In the genomic region with DNA sequence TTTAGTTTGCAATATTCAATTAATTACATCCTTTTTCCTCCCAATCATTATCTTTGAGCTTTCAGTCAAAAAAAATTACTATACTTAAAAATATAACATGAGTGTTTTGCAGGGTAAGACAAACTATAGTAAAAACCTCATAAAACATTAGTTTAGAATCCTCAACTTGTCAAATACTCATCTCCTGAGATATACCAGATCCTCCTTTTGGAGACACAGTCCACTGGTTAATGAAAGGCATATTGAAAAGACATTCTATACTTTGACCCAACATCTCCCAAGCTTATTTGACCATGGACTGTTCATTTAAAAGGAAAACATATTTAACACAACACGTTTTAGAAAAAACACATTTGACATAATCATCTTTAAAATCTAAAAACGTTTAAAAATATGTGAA, we compare ENCODE assay signal across 30 cellular contexts.
"Had no signal": no experiment of that assay in that cellular context is flagged by ENCODE, and none has a peak within 500 bp of the region (broad histone marks: within the 10 kb centered on the region; RNA-seq: fewer than 3 reads in every experiment).

No MANE protein-coding gene starts in this region.

- H3K9me3 ChIP-seq: left lung, lower lobe of right lung, neutrophil, pancreas, prostate gland, transverse colon, upper lobe of left lung, vagina had no signal

- H3K4me3 Mint-ChIP-seq: naive B cell; natural killer cell; nephron progenitor cell; neural progenitor cell; stimulated activated naive CD8-positive, alpha-beta T cell treated with anti-CD3 and anti-CD28 coated beads, Interleukin-15, Interleukin-2, amounts not matched to agents 100 ng/mL and 50 ng/mL, for 24 hours had no signal

- H3K4me3 ChIP-seq: left lung, lower lobe of right lung, neural progenitor cell, pancreas, prostate gland, skin epidermis, transverse colon, upper lobe of left lung, vagina had no signal

- H3K27ac Mint-ChIP-seq: naive B cell; natural killer cell; nephron progenitor cell; neural progenitor cell; stimulated activated naive CD8-positive, alpha-beta T cell treated with anti-CD3 and anti-CD28 coated beads, Interleukin-15, Interleukin-2, amounts not matched to agents 100 ng/mL and 50 ng/mL, for 24 hours had no signal

- H3K9ac ChIP-seq: neural progenitor cell had no signal

- DNase-seq: hippocampal formation; kidney; left colon; left lung; lower lobe of right lung; mammary epithelial cell; mesenchymal stem cell; naive B cell; natural killer cell; nephron progenitor cell; occipital lobe; pancreas; posterior cingulate gyrus; retina; right cardiac atrium; stimulated activated CD4-positive, alpha-beta T cell treated with anti-CD3 and anti-CD28 coated beads, Interleukin-12 subunit alpha, Interleukin-12 subunit beta, amount 100 ng/mL, for 4 hours; stimulated activated CD4-positive, alpha-beta T cell treated with anti-CD3 and anti-CD28 coated beads, Interleukin-15, amount 100 ng/mL, for 24 hours; stimulated activated CD4-positive, alpha-beta T cell treated with anti-CD3 and anti-CD28 coated beads, Interleukin-2, amount 100 ng/mL, for 24 hours; stimulated activated CD4-positive, alpha-beta T cell treated with anti-CD3 and anti-CD28 coated beads, Interleukin-4, amount 100 ng/mL, for 1 hour; stimulated activated naive CD4-positive, alpha-beta T cell; substantia nigra; transverse colon; upper lobe of left lung had no signal

- ATAC-seq: left colon, left lung, lower lobe of right lung, natural killer cell, pancreas, right cardiac atrium, sciatic nerve had no signal

- H3K27ac ChIP-seq: left lung, lower lobe of right lung, neural progenitor cell, neutrophil, pancreas, prostate gland, skin epidermis, transverse colon, upper lobe of left lung, vagina had no signal

- H3K27me3 Mint-ChIP-seq: naive B cell; stimulated activated naive CD8-positive, alpha-beta T cell treated with anti-CD3 and anti-CD28 coated beads, Interleukin-15, Interleukin-2, amounts not matched to agents 100 ng/mL and 50 ng/mL, for 24 hours had no signal

- H2AFZ ChIP-seq: neural progenitor cell had no signal

- H3K9me3 Mint-ChIP-seq: natural killer cell; stimulated activated naive CD8-positive, alpha-beta T cell treated with anti-CD3 and anti-CD28 coated beads, Interleukin-15, Interleukin-2, amounts not matched to agents 100 ng/mL and 50 ng/mL, for 24 hours had no signal

- H3K36me3 ChIP-seq: left lung, lower lobe of right lung, neural progenitor cell, neutrophil, pancreas, prostate gland, upper lobe of left lung, vagina had no signal

- H3K4me2 ChIP-seq: neural progenitor cell had no signal

- H3K27me3 ChIP-seq: left lung, neutrophil, pancreas, transverse colon, upper lobe of left lung, vagina had no signal

- H3K4me1 ChIP-seq: left lung, lower lobe of right lung, neural progenitor cell had no signal
